ENCODE assay signal across 21 cellular contexts in the genomic region with DNA sequence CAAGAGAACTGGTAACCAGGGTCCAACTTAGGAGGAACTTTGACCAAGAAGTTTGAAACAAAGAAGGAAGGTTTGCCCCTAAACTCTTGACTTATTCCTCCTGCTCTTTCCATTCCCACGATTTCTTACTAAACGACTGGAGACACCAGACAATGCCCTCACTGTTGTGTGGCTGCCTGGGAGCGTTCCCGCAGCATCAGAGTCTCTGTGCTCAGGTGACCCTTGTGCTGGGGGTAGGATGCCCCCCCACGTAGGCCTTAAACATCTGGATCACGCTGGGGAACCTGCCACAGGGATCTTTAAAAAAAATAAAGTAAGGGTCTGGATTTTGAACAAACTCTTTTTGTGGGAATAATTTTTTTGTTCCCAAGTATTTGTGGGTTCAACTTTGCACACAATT. TPM values are rescaled to one million over a fixed set of nuclear protein-coding genes. Genes with fewer than 3 reads are reported as not detected.
DNase-seq lines count a peak whose midpoint lies in the region; ATAC-seq, FAIRE-seq and TF ChIP-seq lines count a peak whose summit lies in the region.
"Had no signal": no experiment of that assay in that cellular context is flagged by ENCODE, and none has a peak within 500 bp of the region (broad histone marks: within the 10 kb centered on the region; RNA-seq: fewer than 3 reads in every experiment).

No MANE protein-coding gene starts in this region.

- intact Hi-C loops in HepG2 (cut with micrococcal nuclease; ENCODE audit: unreplicated experiment) = no loop called here
- intact Hi-C loops in right lobe of liver (cut with DNase I) = no loop called here

- no TSS peak for BruUV-seq in HepG2 (replicated peaks; lab: Mats Ljungman, UMichigan)

- DNase-seq in HepG2 (ENCODE audit: low spot score) (no peak), right lobe of liver (no peak), coronary artery (ENCODE audit: low spot score) (peak; percentile 9), islet precursor cell (peak; percentile 70), anterior cingulate cortex (lab: John Stamatoyannopoulos, UW) (no peak), CD1c-positive myeloid dendritic cell (ENCODE audit: extremely low spot score) (no peak)
- DNase-seq: 8988T; CD8-positive, alpha-beta T cell; COR-L47; DMS 273 treated with DMSO at 0.1 percent for 48 hours; DMS53; DND-41; EL; GM23248; HFFc6 had no signal

- no peak for ATAC-seq in HepG2
- ATAC-seq in right lobe of liver = no peak
- ATAC-seq in HG02759 (IDR thresholded peaks at IDR 0.05; ENCODE audit: unreplicated experiment) = no peak
- ATAC-seq: CD8-positive, alpha-beta T cell; GM12878; HCT116 had no signal

- H3K9me3 ChIP-seq in HepG2 (ENCODE audit: low read length) (no peaks in the 10 kb centered on the region), right lobe of liver (no peaks in the 10 kb centered on the region)
- H3K9me3 ChIP-seq: BLaER1 had no signal

- H3K4me2 ChIP-seq in HepG2 (ENCODE audit: low read depth, low read length) = no peak overlapping the region
- H3K4me2 ChIP-seq: BLaER1 had no signal

- H3K27ac ChIP-seq in HepG2 (ENCODE audit: extremely low read length, insufficient read depth, low read length) (no peak overlapping the region), right lobe of liver (no peak overlapping the region), coronary artery (no peak overlapping the region)
- H3K27ac ChIP-seq: BLaER1, GM23248 had no signal

- H3K9ac ChIP-seq in HepG2 (ENCODE audit: insufficient read depth, low read depth, low read length) = no peak overlapping the region
- H3K9ac ChIP-seq: BLaER1, GM23248 had no signal

- 2% methylated on average over 6 of the region's 6 CpGs for WGBS in HepG2 (ENCODE audit: low lambda C conversion rate)
- WGBS in right lobe of liver (ENCODE audit: insufficient coverage, low coverage, low lambda C conversion rate, missing lambda C conversion rate) = 33% methylated on average over 3 of the region's 6 CpGs

- TF ChIP-seq RAD21 in HepG2 (CRISPR knock-in tag; IDR thresholded peaks at IDR 0.05) = no peak

- TF ChIP-seq EP300 in HepG2 (IDR thresholded peaks at IDR 0.05; ENCODE audit: low read depth in 2 of 2, low read length in 2 of 2) = no peak
- no peak for TF ChIP-seq EP300 in HepG2 (CRISPR knock-in tag; IDR thresholded peaks at IDR 0.05; ENCODE audit: borderline replicate concordance)

- CTCF ChIA-PET in HepG2 (lab: Yijun Ruan, JAX; ENCODE audit: low intra/inter-chr PET ratio, low total read pairs) = no interaction called here

- H3K36me3 ChIP-seq in HepG2 (replicated peaks in 1 of 2; ENCODE audit: control insufficient read depth in 1 of 2, insufficient read depth in 2 of 2, low read length in 2 of 2) = no peaks in the 10 kb centered on the region
- no peaks in the 10 kb centered on the region for H3K36me3 ChIP-seq in right lobe of liver
- H3K36me3 ChIP-seq: BLaER1 had no signal

- no peak for TF ChIP-seq CTCF in HepG2 (CRISPR knock-in tag; IDR thresholded peaks at IDR 0.05)
- no peak for TF ChIP-seq CTCF in right lobe of liver (IDR thresholded peaks at IDR 0.05)
- TF ChIP-seq CTCF in coronary artery (IDR thresholded peaks at IDR 0.05) = no peak

- H3K4me3 ChIP-seq in HepG2 (replicated peaks in 1 of 3; ENCODE audit: insufficient read depth in 1 of 3, low read depth in 2 of 3, low read length in 3 of 3) (no peak overlapping the region), right lobe of liver (no peak overlapping the region), coronary artery (no peak overlapping the region)
- H3K4me3 ChIP-seq: BLaER1, GM12878, GM23248 had no signal

- H3K4me1 ChIP-seq in HepG2 (ENCODE audit: insufficient read depth, low read length) = no peaks in the 10 kb centered on the region
- H3K4me1 ChIP-seq in right lobe of liver = no peaks in the 10 kb centered on the region

- no peak for TF ChIP-seq POLR2A in HepG2 (IDR thresholded peaks at IDR 0.05; ENCODE audit: insufficient read depth in 1 of 2, low read depth in 2 of 2, low read length in 2 of 2)
- no peak for TF ChIP-seq POLR2A in right lobe of liver (IDR thresholded peaks at IDR 0.05)

- FAIRE-seq in HepG2 (lab: Jason Lieb, UNC) = no peak
- FAIRE-seq: GM12878, H54, HTR-8/SVneo had no signal

- H2AFZ ChIP-seq in HepG2 (ENCODE audit: low read length) = no peak overlapping the region
- H2AFZ ChIP-seq: GM23248 had no signal

- POLR2A ChIA-PET in HepG2 (lab: Yijun Ruan, JAX) = no interaction called here

- peaks cover 1 to 23% of the 10 kb centered on the region in 2 experiments; a peak in 3 of 5 replicates for H3K27me3 ChIP-seq in HepG2 (ENCODE audit: control insufficient read depth in 1 of 2, insufficient read depth in 2 of 2, low read length in 2 of 2)
- H3K27me3 ChIP-seq in right lobe of liver = no peaks in the 10 kb centered on the region
- H3K27me3 ChIP-seq: BLaER1 had no signal

- H4K20me1 ChIP-seq in HepG2 (ENCODE audit: insufficient read depth, low read length) = no peaks in the 10 kb centered on the region
- H4K20me1 ChIP-seq: BLaER1 had no signal

- in situ Hi-C loops in HepG2 (cut with HindIII; ENCODE audit: extremely low pct_ligation_motif_present, low pct_unique_long_range_greater_than_20kb) = no loop called here

- H3K79me2 ChIP-seq in HepG2 (ENCODE audit: insufficient read depth, low read length) = no peaks in the 10 kb centered on the region

TF ChIP-seq in HepG2, 621 proteins besides CTCF, POLR2A, EP300 and RAD21:
- no peak for TF ChIP-seq ZNF616 (CRISPR knock-in tag; IDR thresholded peaks at IDR 0.05; ENCODE audit: low read depth)
- TF ChIP-seq, protein P1, sequence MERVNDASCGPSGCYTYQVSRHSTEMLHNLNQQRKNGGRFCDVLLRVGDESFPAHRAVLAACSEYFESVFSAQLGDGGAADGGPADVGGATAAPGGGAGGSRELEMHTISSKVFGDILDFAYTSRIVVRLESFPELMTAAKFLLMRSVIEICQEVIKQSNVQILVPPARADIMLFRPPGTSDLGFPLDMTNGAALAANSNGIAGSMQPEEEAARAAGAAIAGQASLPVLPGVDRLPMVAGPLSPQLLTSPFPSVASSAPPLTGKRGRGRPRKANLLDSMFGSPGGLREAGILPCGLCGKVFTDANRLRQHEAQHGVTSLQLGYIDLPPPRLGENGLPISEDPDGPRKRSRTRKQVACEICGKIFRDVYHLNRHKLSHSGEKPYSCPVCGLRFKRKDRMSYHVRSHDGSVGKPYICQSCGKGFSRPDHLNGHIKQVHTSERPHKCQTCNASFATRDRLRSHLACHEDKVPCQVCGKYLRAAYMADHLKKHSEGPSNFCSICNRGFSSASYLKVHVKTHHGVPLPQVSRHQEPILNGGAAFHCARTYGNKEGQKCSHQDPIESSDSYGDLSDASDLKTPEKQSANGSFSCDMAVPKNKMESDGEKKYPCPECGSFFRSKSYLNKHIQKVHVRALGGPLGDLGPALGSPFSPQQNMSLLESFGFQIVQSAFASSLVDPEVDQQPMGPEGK (CRISPR knock-in tag; IDR thresholded peaks at IDR 0.05) = 0 out of 2 replicates have a peak, but pooled peaks have one; percentile 12
- no peak for TF ChIP-seq ZNF879 (CRISPR knock-in tag; IDR thresholded peaks at IDR 0.05)
- no peak for TF ChIP-seq HNRNPK (IDR thresholded peaks at IDR 0.05; ENCODE audit: low read depth, low read length, poor library complexity, severe bottlenecking)

RNA-seq across cellular contexts. Expression of a gene that starts 30.1 kb away (rescaled TPM):
- total RNA-seq in HepG2 (2016; rRNA removed; fragmentation: Illumina TruSeq; extraction: Trizol) = not detected in 2 replicates
- not detected in 2 replicates for total RNA-seq in HepG2 (2016; cell fraction: cytosol; rRNA removed; fragmentation: Illumina TruSeq; extraction: Trizol; ENCODE audit: low read depth)
- total RNA-seq in HepG2 (2016; cell fraction: insoluble cytoplasmic fraction; rRNA removed; fragmentation: Illumina TruSeq; extraction: Trizol) = not detected in 2 replicates
- total RNA-seq in HepG2 (2016; cell fraction: membrane; rRNA removed; fragmentation: Illumina TruSeq; extraction: Trizol) = not detected in 2 replicates
- total RNA-seq in HepG2 (2016; cell fraction: nucleus; rRNA removed; fragmentation: Illumina TruSeq; extraction: Trizol) = not detected in 2 replicates
- polyA plus RNA-seq in HepG2 (2011; rRNA removed) = 0.08 TPM in 1 of 2 replicates, not detected in the other
- polyA plus RNA-seq in HepG2 (2011; cell fraction: cytosol; rRNA removed) = 0.04 and 0.05 TPM in 2 replicates
- 0.02 TPM in 1 of 2 replicates, not detected in the other for polyA plus RNA-seq in HepG2 (2011; cell fraction: nucleus; rRNA removed)
- polyA plus RNA-seq in HepG2 (2012) = 0.08 TPM in 2 replicates
- polyA plus RNA-seq in HepG2 (2016; cell fraction: cytosol; fragmentation: Illumina TruSeq; extraction: Trizol; ENCODE audit: low read depth) = not detected in 2 replicates
- polyA plus RNA-seq in HepG2 (2016; cell fraction: insoluble cytoplasmic fraction; fragmentation: Illumina TruSeq; extraction: Trizol; ENCODE audit: low read depth) = not detected in 2 replicates
- polyA plus RNA-seq in HepG2 (2016; cell fraction: membrane; fragmentation: Illumina TruSeq; extraction: Trizol; ENCODE audit: low read depth) = not detected in 2 replicates
- not detected in 2 replicates for polyA plus RNA-seq in HepG2 (2016; cell fraction: nucleus; fragmentation: Illumina TruSeq; extraction: Trizol; ENCODE audit: insufficient read depth, low read depth)
- 1.2 and 101 TPM in 2 replicates for polyA minus RNA-seq in HepG2 (2011; rRNA and poly(A)+ RNA removed; ENCODE audit: low replicate concordance)
- 0.49 and 0.53 TPM in 2 replicates for polyA minus RNA-seq in HepG2 (2011; cell fraction: cytosol; rRNA and poly(A)+ RNA removed)
- 0.39 TPM in 1 of 2 replicates, not detected in the other for polyA minus RNA-seq in HepG2 (2011; cell fraction: nucleus; rRNA and poly(A)+ RNA removed)
- 1 to 10 TPM; 3.2 to 8.2 (median 5.4) TPM for total RNA-seq in right lobe of liver

Comparison
In these comparisons a context has a peak if more than half of its experiments do, and no peak if none do; other contexts are left out.
1. DNase-seq: peak in coronary artery (single experiment) and islet precursor cell (single experiment); none in HepG2 (single experiment), right lobe of liver (0 of 3), anterior cingulate cortex (0 of 58) and CD1c-positive myeloid dendritic cell (single experiment).